ENCODE assay signal across 1 cellular context in the genomic region with DNA sequence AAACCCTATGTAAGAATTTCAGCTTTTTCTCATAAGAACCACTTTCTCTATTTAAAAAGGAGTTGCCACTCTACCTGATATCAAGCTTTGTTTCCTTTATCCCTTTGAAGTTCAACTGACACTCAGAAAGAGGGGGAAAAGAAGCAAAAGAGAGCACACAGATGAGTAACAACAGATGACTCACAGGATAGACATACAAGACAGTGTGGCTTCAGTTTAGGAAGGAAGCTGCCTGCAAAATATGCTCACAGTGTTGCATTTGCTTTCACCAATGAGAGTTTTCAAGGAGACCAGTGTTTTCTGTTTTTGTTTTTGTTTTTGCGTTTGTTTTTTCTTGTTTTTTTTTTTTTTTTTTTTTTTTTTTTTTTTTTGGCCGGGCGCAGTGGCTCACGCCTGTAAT.
TF ChIP-seq lines count a peak whose summit lies in the region.

No MANE protein-coding gene starts in this region.

TF ChIP-seq in SK-N-SH, 30 proteins besides CTCF, POLR2A, EP300 and RAD21 (continued from another document):
- TF ChIP-seq, protein P1, sequence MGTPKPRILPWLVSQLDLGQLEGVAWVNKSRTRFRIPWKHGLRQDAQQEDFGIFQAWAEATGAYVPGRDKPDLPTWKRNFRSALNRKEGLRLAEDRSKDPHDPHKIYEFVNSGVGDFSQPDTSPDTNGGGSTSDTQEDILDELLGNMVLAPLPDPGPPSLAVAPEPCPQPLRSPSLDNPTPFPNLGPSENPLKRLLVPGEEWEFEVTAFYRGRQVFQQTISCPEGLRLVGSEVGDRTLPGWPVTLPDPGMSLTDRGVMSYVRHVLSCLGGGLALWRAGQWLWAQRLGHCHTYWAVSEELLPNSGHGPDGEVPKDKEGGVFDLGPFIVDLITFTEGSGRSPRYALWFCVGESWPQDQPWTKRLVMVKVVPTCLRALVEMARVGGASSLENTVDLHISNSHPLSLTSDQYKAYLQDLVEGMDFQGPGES (IDR thresholded peaks at IDR 0.05; ENCODE audit: low read depth, low read length), result no peak
- TF ChIP-seq, protein P2, sequence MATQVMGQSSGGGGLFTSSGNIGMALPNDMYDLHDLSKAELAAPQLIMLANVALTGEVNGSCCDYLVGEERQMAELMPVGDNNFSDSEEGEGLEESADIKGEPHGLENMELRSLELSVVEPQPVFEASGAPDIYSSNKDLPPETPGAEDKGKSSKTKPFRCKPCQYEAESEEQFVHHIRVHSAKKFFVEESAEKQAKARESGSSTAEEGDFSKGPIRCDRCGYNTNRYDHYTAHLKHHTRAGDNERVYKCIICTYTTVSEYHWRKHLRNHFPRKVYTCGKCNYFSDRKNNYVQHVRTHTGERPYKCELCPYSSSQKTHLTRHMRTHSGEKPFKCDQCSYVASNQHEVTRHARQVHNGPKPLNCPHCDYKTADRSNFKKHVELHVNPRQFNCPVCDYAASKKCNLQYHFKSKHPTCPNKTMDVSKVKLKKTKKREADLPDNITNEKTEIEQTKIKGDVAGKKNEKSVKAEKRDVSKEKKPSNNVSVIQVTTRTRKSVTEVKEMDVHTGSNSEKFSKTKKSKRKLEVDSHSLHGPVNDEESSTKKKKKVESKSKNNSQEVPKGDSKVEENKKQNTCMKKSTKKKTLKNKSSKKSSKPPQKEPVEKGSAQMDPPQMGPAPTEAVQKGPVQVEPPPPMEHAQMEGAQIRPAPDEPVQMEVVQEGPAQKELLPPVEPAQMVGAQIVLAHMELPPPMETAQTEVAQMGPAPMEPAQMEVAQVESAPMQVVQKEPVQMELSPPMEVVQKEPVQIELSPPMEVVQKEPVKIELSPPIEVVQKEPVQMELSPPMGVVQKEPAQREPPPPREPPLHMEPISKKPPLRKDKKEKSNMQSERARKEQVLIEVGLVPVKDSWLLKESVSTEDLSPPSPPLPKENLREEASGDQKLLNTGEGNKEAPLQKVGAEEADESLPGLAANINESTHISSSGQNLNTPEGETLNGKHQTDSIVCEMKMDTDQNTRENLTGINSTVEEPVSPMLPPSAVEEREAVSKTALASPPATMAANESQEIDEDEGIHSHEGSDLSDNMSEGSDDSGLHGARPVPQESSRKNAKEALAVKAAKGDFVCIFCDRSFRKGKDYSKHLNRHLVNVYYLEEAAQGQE (IDR thresholded peaks at IDR 0.05; ENCODE audit: low read depth, low read length), result no peak
- no peak for TF ChIP-seq RFX5 (IDR thresholded peaks at IDR 0.05; ENCODE audit: low read length)
